ENCODE assay signal across 8 cellular contexts in genomic region chr17:50026901-50027638, GRCh38. TPM values are rescaled to one million over a fixed set of nuclear protein-coding genes. Genes with fewer than 3 reads are reported as not detected.
DNase-seq lines count a peak whose midpoint lies in the region; ATAC-seq, FAIRE-seq and TF ChIP-seq lines count a peak whose summit lies in the region.

No MANE protein-coding gene starts in this region.

- no peak overlapping the region; the same call in 1 of the 2 replicates for H3K9ac ChIP-seq in HUES64 (ENCODE audit: low read depth, low read length)

- WGBS in HUES64: 12% methylated on average over 26 of the region's 28 CpGs

- DNase-seq in D341Med (ENCODE audit: low spot score) (peak; percentile 91), SHP77 (lab: John Stamatoyannopoulos, UW) (peak; percentile 52 to 70), activated gamma-delta T cell (lab: John Stamatoyannopoulos, UW) (peak; percentile 36), frontal cortex (ENCODE audit: low spot score in 2 of 2) (peak; percentile 82 to 91), osteoblast (ENCODE audit: insufficient read length, low spot score, missing footprints) (peak; percentile 92), superior temporal gyrus (ENCODE audit: extremely low spot score) (peak; percentile 87)

- no peaks in the 10 kb centered on the region for H4K20me1 ChIP-seq in osteoblast (ENCODE audit: insufficient read depth, low read length)

- H2AFZ ChIP-seq in osteoblast (ENCODE audit: low read length): peak overlapping the region; percentile 88

- H3K27me3 ChIP-seq in HUES64 (ENCODE audit: insufficient read depth, low read length): no peaks in the 10 kb centered on the region; the same call in 1 of the 2 replicates
- H3K27me3 ChIP-seq in osteoblast (ENCODE audit: insufficient read depth, low read length): no peaks in the 10 kb centered on the region

- H3K27ac ChIP-seq in HUES64 (ENCODE audit: low read depth, low read length) (no peak overlapping the region), osteoblast (ENCODE audit: low read depth, low read length) (peak overlapping the region; percentile 94)

- no peak for FAIRE-seq in frontal cortex (lab: Jason Lieb, UNC)

- H3K4me1 ChIP-seq in HUES64 (ENCODE audit: insufficient read depth, low read length) (peaks cover 18% of the 10 kb centered on the region; the same call in 1 of the 2 replicates), osteoblast (ENCODE audit: insufficient read depth, low read length) (peaks cover 23% of the 10 kb centered on the region)

- no peak for ATAC-seq in GM21717 (IDR thresholded peaks at IDR 0.05; ENCODE audit: unreplicated experiment)

- H3K36me3 ChIP-seq in HUES64 (ENCODE audit: insufficient read depth, low read length) (no peaks in the 10 kb centered on the region), osteoblast (ENCODE audit: insufficient read depth, low read length) (no peaks in the 10 kb centered on the region)

- peak; percentile 96 for TF ChIP-seq CTCF in osteoblast (IDR thresholded peaks at IDR 0.05; ENCODE audit: extremely low read depth, low read depth, low read length)

- H3K79me2 ChIP-seq in osteoblast (ENCODE audit: insufficient read depth, low read length): peaks cover 5% of the 10 kb centered on the region

- H3K4me3 ChIP-seq in HUES64 (ENCODE audit: low read length) (peak overlapping the region; percentile 22; the same call in 1 of the 2 replicates), osteoblast (ENCODE audit: insufficient read depth, low read length) (peak overlapping the region; percentile 68)

- H3K4me2 ChIP-seq in osteoblast (ENCODE audit: insufficient read depth, low read length): peak overlapping the region; percentile 95

- peaks cover 5% of the 10 kb centered on the region for H3K9me3 ChIP-seq in HUES64 (ENCODE audit: insufficient read depth, low read depth, low read length)
- no peaks in the 10 kb centered on the region for H3K9me3 ChIP-seq in osteoblast (ENCODE audit: low read depth, low read length)

RNA-seq across cellular contexts. Expression of gene ITGA3, which starts 28.8 kb away (rescaled TPM):
- 10.5 TPM for polyA plus RNA-seq in HUES64 (2013, experiment 1 of 2)
- polyA plus RNA-seq in HUES64 (2013, experiment 2 of 2): 11.7 TPM
- total RNA-seq in frontal cortex: 20.0 TPM
- total RNA-seq in osteoblast: 73.4 and 81.4 TPM in 2 replicates

RNA-seq across cellular contexts. Expression of gene DLX3, which starts 32.0 kb away (rescaled TPM):
- polyA plus RNA-seq in HUES64 (2013, experiment 1 of 2): 0.40 TPM
- polyA plus RNA-seq in HUES64 (2013, experiment 2 of 2): 0.32 TPM
- not detected for total RNA-seq in frontal cortex
- 0.59 and 1.1 TPM in 2 replicates for total RNA-seq in osteoblast

RNA-seq across cellular contexts. Expression of gene DLX4, which starts 58.1 kb away (rescaled TPM):
- 0.50 TPM for polyA plus RNA-seq in HUES64 (2013, experiment 1 of 2)
- 0.51 TPM for polyA plus RNA-seq in HUES64 (2013, experiment 2 of 2)
- total RNA-seq in frontal cortex (not detected), osteoblast (under 0.01 TPM in 1 of 2 replicates, not detected in the other)

Comparison
In these comparisons a context has a peak if more than half of its experiments do, and no peak if none do; other contexts are left out.
1. DNase-seq: peak in every context shown above with its lines; median percentile 92 in osteoblast; 91 in D341Med; 87 in superior temporal gyrus; 86 in frontal cortex; 61 in SHP77; 36 in activated gamma-delta T cell.